Comparison of ENCODE assay signal across 25 cellular contexts in the genomic region with DNA sequence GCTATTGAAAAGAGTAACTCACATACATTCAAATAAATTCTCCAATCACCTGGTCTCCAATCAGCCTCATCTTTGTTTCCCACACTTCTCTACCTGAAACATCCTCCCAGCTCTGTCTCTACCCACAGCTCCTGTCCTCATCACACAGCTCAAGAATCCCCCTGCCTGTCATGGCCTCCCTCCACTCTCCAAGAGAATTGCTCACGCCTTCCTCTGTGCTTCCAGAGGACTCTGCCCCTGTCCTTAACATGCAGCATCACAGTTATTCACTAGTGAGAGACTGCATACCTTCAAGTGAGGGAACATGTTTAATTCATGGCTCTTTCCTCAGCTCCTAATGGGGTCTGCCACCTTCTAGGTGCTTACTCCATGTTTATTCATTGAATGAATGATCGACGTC.
"Had no signal": no experiment of that assay in that cellular context is flagged by ENCODE, and none has a peak within 500 bp of the region (broad histone marks: within the 10 kb centered on the region; RNA-seq: fewer than 3 reads in every experiment).

No MANE protein-coding gene starts in this region.

- H3K4me1 ChIP-seq: ascending aorta, breast epithelium, colonic mucosa had no signal

- FAIRE-seq: frontal cortex had no signal

- H3K36me3 ChIP-seq: ascending aorta, breast epithelium, cardiac muscle cell, colonic mucosa had no signal

- ATAC-seq: activated CD8-positive, alpha-beta memory T cell treated with anti-CD3 and anti-CD28 coated beads, Interleukin-2, amount 10 ng/mL, durations not matched to agents 7 days and 5 days; activated CD8-positive, alpha-beta T cell treated with anti-CD3 and anti-CD28 coated beads, Interleukin-2, amount 10 ng/mL, durations not matched to agents 7 days and 5 days; activated naive CD4-positive, alpha-beta T cell treated with anti-CD3 and anti-CD28 coated beads, Interleukin-2, amount 50 U/mL, for 72 hours; esophagus mucosa had no signal

- DNase-seq: activated CD4-positive, alpha-beta memory T cell treated with anti-CD3 and anti-CD28 coated beads for 36 hours; activated CD4-positive, alpha-beta T cell treated with anti-CD3 and anti-CD28 coated beads for 1 hour; activated CD4-positive, alpha-beta T cell treated with anti-CD3 and anti-CD28 coated beads for 4 hours; activated CD8-positive, alpha-beta memory T cell treated with anti-CD3 and anti-CD28 coated beads, Interleukin-2, amount 10 ng/mL, durations not matched to agents 7 days and 5 days; activated CD8-positive, alpha-beta memory T cell treated with anti-CD3 and anti-CD28 coated beads, Interleukin-2, amount 50 U/mL, for 4 hours; activated CD8-positive, alpha-beta T cell treated with anti-CD3 and anti-CD28 coated beads, Interleukin-2, amount 10 ng/mL, durations not matched to agents 7 days and 5 days; activated effector memory CD4-positive, alpha-beta T cell treated with anti-CD3 and anti-CD28 coated beads, Interleukin-2, amount 50 U/mL, for 16 hours; activated naive CD4-positive, alpha-beta T cell; activated naive CD4-positive, alpha-beta T cell treated with anti-CD3 and anti-CD28 coated beads, Interleukin-2, amount 10 ng/mL, durations not matched to agents 7 days and 5 days; activated naive CD8-positive, alpha-beta T cell treated with anti-CD3 and anti-CD28 coated beads, Interleukin-2, amount 10 ng/mL, durations not matched to agents 7 days and 5 days; activated T-cell treated with anti-CD3 and anti-CD28 coated beads, Interleukin-2, amount 50 U/mL, for 1 hour; activated T-cell treated with anti-CD3 and anti-CD28 coated beads, Interleukin-2, amount 50 U/mL, for 48 hours; central memory CD4-positive, alpha-beta T cell; cerebellar nuclear complex; colonic mucosa; effector CD8-positive, alpha-beta T cell; foreskin fibroblast; head of caudate nucleus; T-helper 2 cell had no signal

- H3K27me3 ChIP-seq: ascending aorta, breast epithelium, cardiac muscle cell, colonic mucosa had no signal

- H3K9me3 ChIP-seq: ascending aorta, breast epithelium, colonic mucosa had no signal

- H3K4me3 ChIP-seq: ascending aorta, breast epithelium, cardiac muscle cell, colonic mucosa had no signal

- H3K27ac ChIP-seq: ascending aorta, breast epithelium, cardiac muscle cell, colonic mucosa had no signal
